ENCODE assay signal across 10 cellular contexts in the genomic region with DNA sequence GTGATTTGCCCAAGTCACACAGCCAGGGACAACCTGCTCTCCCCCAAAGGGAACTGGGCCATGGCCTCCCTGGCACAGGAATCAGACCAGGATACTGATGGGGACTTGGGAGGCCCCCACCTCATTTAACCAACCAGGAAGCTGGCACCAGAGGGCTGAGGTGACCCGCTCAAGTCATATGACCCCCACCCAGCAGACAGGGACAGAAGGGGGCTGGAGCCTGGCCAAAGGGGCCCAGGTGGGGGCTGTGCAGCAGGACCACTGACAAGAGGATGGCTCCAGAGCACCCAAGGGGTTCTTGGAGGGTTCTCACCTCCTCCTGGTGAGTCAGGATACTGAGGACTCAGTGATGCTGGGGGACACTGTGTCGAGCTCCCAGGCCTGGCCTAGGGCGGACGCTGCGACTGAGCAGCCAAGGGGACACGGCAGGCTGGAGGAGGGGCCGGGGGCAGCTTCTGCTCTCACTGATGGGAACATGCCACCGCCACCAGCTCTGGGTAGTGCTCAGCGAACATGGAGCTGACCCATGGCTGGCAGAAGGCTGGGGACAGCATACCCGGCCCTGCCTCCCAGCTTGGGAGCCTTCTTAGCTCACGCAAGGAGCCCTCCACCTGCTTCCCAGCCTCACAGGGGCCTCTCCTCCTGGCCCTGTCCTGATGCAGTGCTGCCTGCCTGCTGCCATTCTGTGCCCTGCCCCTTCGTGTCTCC. TPM values are rescaled to one million over a fixed set of nuclear protein-coding genes. Genes with fewer than 3 reads are reported as not detected.
DNase-seq lines count a peak whose midpoint lies in the region; ATAC-seq and TF ChIP-seq lines count a peak whose summit lies in the region.
"Had no signal": no experiment of that assay in that cellular context is flagged by ENCODE, and none has a peak within 500 bp of the region (broad histone marks: within the 10 kb centered on the region; RNA-seq: fewer than 3 reads in every experiment).

No MANE protein-coding gene starts in this region.

- no peak for DNase-seq in CD14-positive monocyte (ENCODE audit: low spot score)
- no peak for DNase-seq in Panc1 (ENCODE audit: low read depth, low spot score)
- DNase-seq in effector memory CD4-positive, alpha-beta T cell, result no peak
- peak; percentile 80 for DNase-seq in osteocyte (ENCODE audit: extremely low spot score, unreplicated experiment)
- DNase-seq in stimulated activated CD4-positive, alpha-beta T cell treated with anti-CD3 and anti-CD28 coated beads, Interleukin-2, amount 100 ng/mL, for 24 hours, result no peak
- no peak for DNase-seq in activated CD4-positive, CD25-positive, alpha-beta regulatory T cell treated with anti-CD3 and anti-CD28 coated beads, Interleukin-2, amount 50 U/mL, for 72 hours

- H3K4me1 ChIP-seq in Panc1 (ENCODE audit: control insufficient read depth, insufficient read depth, low read length), result peaks cover 3% of the 10 kb centered on the region; the same call in 1 of the 2 replicates
- H3K4me1 ChIP-seq in effector memory CD4-positive, alpha-beta T cell (ENCODE audit: control insufficient read depth, insufficient read depth, low read length, poor library complexity, severe bottlenecking), result peaks cover 21% of the 10 kb centered on the region
- H3K4me1 ChIP-seq: esophagus muscularis mucosa, neural progenitor cell had no signal

- peak overlapping the region in 5 of 7 donors; percentile 57 to 87 (median 73) for H3K27ac Mint-ChIP-seq in CD14-positive monocyte
- no peak overlapping the region for H3K27ac Mint-ChIP-seq in osteocyte (ENCODE audit: unreplicated experiment)
- H3K27ac Mint-ChIP-seq: neural progenitor cell had no signal

- no peaks in the 10 kb centered on the region for H3K27me3 ChIP-seq in Panc1 (ENCODE audit: control insufficient read depth, insufficient read depth, low read length)
- H3K27me3 ChIP-seq in effector memory CD4-positive, alpha-beta T cell (replicated peaks; ENCODE audit: control insufficient read depth, insufficient read depth, low read length, poor library complexity, severe bottlenecking), result no peaks in the 10 kb centered on the region
- H3K27me3 ChIP-seq: neural progenitor cell had no signal

- H3K36me3 ChIP-seq in Panc1 (ENCODE audit: control insufficient read depth, insufficient read depth, low read length), result no peaks in the 10 kb centered on the region
- no peaks in the 10 kb centered on the region for H3K36me3 ChIP-seq in effector memory CD4-positive, alpha-beta T cell (ENCODE audit: control insufficient read depth, insufficient read depth, low read length)
- H3K36me3 ChIP-seq: esophagus muscularis mucosa, neural progenitor cell had no signal

- no TSS peak for BruUV-seq in Panc1 (replicated peaks; lab: Mats Ljungman, UMichigan)

- ATAC-seq in Panc1 (peak; percentile 62), HG02588 (IDR thresholded peaks at IDR 0.05; ENCODE audit: unreplicated experiment) (no peak), HG02610 (IDR thresholded peaks at IDR 0.05; ENCODE audit: unreplicated experiment) (no peak)

- POLR2A ChIA-PET in Panc1 (lab: Charles Lee), result no interaction called here

- in situ Hi-C loops in Panc1 (cut with HindIII; ENCODE audit: low pct_unique_long_range_greater_than_20kb, low sequenced_read_pairs), result no loop called here

- no peaks in the 10 kb centered on the region for H3K9me3 ChIP-seq in Panc1 (ENCODE audit: control insufficient read depth, insufficient read depth, low read depth, low read length)
- no peaks in the 10 kb centered on the region for H3K9me3 ChIP-seq in effector memory CD4-positive, alpha-beta T cell (ENCODE audit: control insufficient read depth, low read length)

- H3K27ac ChIP-seq in Panc1 (ENCODE audit: low read length), result no peak overlapping the region
- H3K27ac ChIP-seq in effector memory CD4-positive, alpha-beta T cell (ENCODE audit: insufficient read depth, low read length, poor library complexity, severe bottlenecking), result peak overlapping the region; percentile 46
- H3K27ac ChIP-seq: neural progenitor cell had no signal

- H3K9me3 Mint-ChIP-seq in CD14-positive monocyte, result peaks cover 20 to 26% (median 22%) of the 10 kb centered on the region in 7 donors
- peaks cover 25% of the 10 kb centered on the region for H3K9me3 Mint-ChIP-seq in osteocyte (ENCODE audit: unreplicated experiment)

- H3K27me3 Mint-ChIP-seq in CD14-positive monocyte (ENCODE audit: low read depth in 3 of 3) (peaks cover 0 to 9% (median 2%) of the 10 kb centered on the region in 3 donors), osteocyte (ENCODE audit: unreplicated experiment) (peaks cover 12% of the 10 kb centered on the region)

- peaks cover 73% of the 10 kb centered on the region for H3K4me1 Mint-ChIP-seq in CD14-positive monocyte
- H3K4me1 Mint-ChIP-seq in osteocyte (ENCODE audit: unreplicated experiment), result no peaks in the 10 kb centered on the region
- H3K4me1 Mint-ChIP-seq: neural progenitor cell had no signal

- H3K36me3 Mint-ChIP-seq in CD14-positive monocyte, result peaks cover 5 to 15% of the 10 kb centered on the region in 2 donors
- H3K36me3 Mint-ChIP-seq in osteocyte (ENCODE audit: unreplicated experiment), result no peaks in the 10 kb centered on the region
- H3K36me3 Mint-ChIP-seq: neural progenitor cell had no signal

- no peak overlapping the region for H3K4me3 ChIP-seq in Panc1 (ENCODE audit: low read depth in 2 of 2, low read length in 2 of 2)
- peak overlapping the region; percentile 31 for H3K4me3 ChIP-seq in effector memory CD4-positive, alpha-beta T cell (ENCODE audit: insufficient read depth, low read depth, low read length, poor library complexity, severe bottlenecking)
- H3K4me3 ChIP-seq: neural progenitor cell had no signal

- CTCF ChIA-PET in Panc1 (lab: Charles Lee), result interaction anchor here (1.0 kb wide), 1 partner anchor 20 kb away, joined by 3 read pairs; no protein-coding TSS in a partner anchor

- intact Hi-C loops in CD14-positive monocyte (cut with micrococcal nuclease) (no loop called here), Panc1 (cut with micrococcal nuclease; ENCODE audit: unreplicated experiment) (no loop called here)

- no peak for TF ChIP-seq CTCF in CD14-positive monocyte (IDR thresholded peaks at IDR 0.05)
- TF ChIP-seq CTCF in Panc1 (IDR thresholded peaks at IDR 0.05), result no peak
- TF ChIP-seq CTCF in osteocyte (IDR thresholded peaks at IDR 0.05), result no peak

- H3K4me3 Mint-ChIP-seq in CD14-positive monocyte, result peak overlapping the region; percentile 53 to 83
- no peak overlapping the region for H3K4me3 Mint-ChIP-seq in osteocyte (ENCODE audit: unreplicated experiment)
- H3K4me3 Mint-ChIP-seq: neural progenitor cell had no signal

RNA-seq across cellular contexts. Expression of a gene that starts 1.2 kb away (rescaled TPM):
- polyA plus RNA-seq in CD14-positive monocyte, result 1 to 10 TPM; 1.8 to 3.2 TPM
- total RNA-seq in Panc1 (2021; ENCODE audit: unreplicated experiment) (not detected), osteocyte (not detected in 2 replicates)
- not detected for polyA plus RNA-seq in Panc1 (2012; ENCODE audit: insufficient read length)

RNA-seq across cellular contexts. Expression of a gene that starts 42.3 kb away (rescaled TPM):
- 10 to 100 TPM; 73.2 to 74.0 TPM for polyA plus RNA-seq in CD14-positive monocyte
- total RNA-seq in Panc1 (2021; ENCODE audit: unreplicated experiment) (165 TPM), osteocyte (76.3 and 80.0 TPM in 2 replicates)
- polyA plus RNA-seq in Panc1 (2012; ENCODE audit: insufficient read length), result 147 TPM
